In genomic region chr9:129491486-129491855, GRCh38 we compare ENCODE assay signal across 8 cellular contexts.
DNase-seq lines count a peak whose midpoint lies in the region; ATAC-seq and TF ChIP-seq lines count a peak whose summit lies in the region.

No MANE protein-coding gene starts in this region.

- no peaks in the 10 kb centered on the region for H3K36me3 Mint-ChIP-seq in activated naive CD4-positive, alpha-beta T cell treated with anti-CD3 and anti-CD28 coated beads, Interleukin-2, amount 50 U/mL, for 24 hours
- no peaks in the 10 kb centered on the region for H3K36me3 Mint-ChIP-seq in nephron progenitor cell (ENCODE audit: low read depth)

- no peak for DNase-seq in activated naive CD4-positive, alpha-beta T cell (lab: John Stamatoyannopoulos, UW)
- DNase-seq in effector memory CD4-positive, alpha-beta T cell = no peak
- DNase-seq in nephron progenitor cell = no peak
- no peak for DNase-seq in AG20443 (ENCODE audit: low spot score)
- no peak for DNase-seq in germinal center (ENCODE audit: low spot score)
- DNase-seq in islet precursor cell = no peak

- H3K27me3 Mint-ChIP-seq in activated naive CD4-positive, alpha-beta T cell treated with anti-CD3 and anti-CD28 coated beads, Interleukin-2, amount 50 U/mL, for 24 hours = no peaks in the 10 kb centered on the region
- peaks cover 11% of the 10 kb centered on the region for H3K27me3 Mint-ChIP-seq in nephron progenitor cell (ENCODE audit: low read depth, poor library complexity)

- H3K27ac ChIP-seq in effector memory CD4-positive, alpha-beta T cell (ENCODE audit: insufficient read depth, low read length, poor library complexity, severe bottlenecking) = peak overlapping the region; percentile 98

- H3K9me3 Mint-ChIP-seq in activated naive CD4-positive, alpha-beta T cell treated with anti-CD3 and anti-CD28 coated beads, Interleukin-2, amount 50 U/mL, for 24 hours = no peaks in the 10 kb centered on the region
- H3K9me3 Mint-ChIP-seq in nephron progenitor cell = no peaks in the 10 kb centered on the region

- H3K36me3 ChIP-seq in effector memory CD4-positive, alpha-beta T cell (ENCODE audit: control insufficient read depth, insufficient read depth, low read length) = no peaks in the 10 kb centered on the region

- H3K27ac Mint-ChIP-seq in activated naive CD4-positive, alpha-beta T cell treated with anti-CD3 and anti-CD28 coated beads, Interleukin-2, amount 50 U/mL, for 24 hours = no peak overlapping the region
- peak overlapping the region; percentile 29 for H3K27ac Mint-ChIP-seq in nephron progenitor cell

- H3K27me3 ChIP-seq in effector memory CD4-positive, alpha-beta T cell (replicated peaks; ENCODE audit: control insufficient read depth, insufficient read depth, low read length, poor library complexity, severe bottlenecking) = no peaks in the 10 kb centered on the region

- no peaks in the 10 kb centered on the region for H3K9me3 ChIP-seq in effector memory CD4-positive, alpha-beta T cell (ENCODE audit: control insufficient read depth, low read length)

- peaks cover 61% of the 10 kb centered on the region for H3K4me1 ChIP-seq in effector memory CD4-positive, alpha-beta T cell (ENCODE audit: control insufficient read depth, insufficient read depth, low read length, poor library complexity, severe bottlenecking)

- no peak for TF ChIP-seq CTCF in nephron progenitor cell (IDR thresholded peaks at IDR 0.05)

- H3K4me3 ChIP-seq in effector memory CD4-positive, alpha-beta T cell (ENCODE audit: insufficient read depth, low read depth, low read length, poor library complexity, severe bottlenecking) = no peak overlapping the region

- peaks cover 53% of the 10 kb centered on the region for H3K4me1 Mint-ChIP-seq in activated naive CD4-positive, alpha-beta T cell treated with anti-CD3 and anti-CD28 coated beads, Interleukin-2, amount 50 U/mL, for 24 hours
- peaks cover 84% of the 10 kb centered on the region for H3K4me1 Mint-ChIP-seq in nephron progenitor cell

- peak overlapping the region; percentile 90 for H3K4me3 Mint-ChIP-seq in activated naive CD4-positive, alpha-beta T cell treated with anti-CD3 and anti-CD28 coated beads, Interleukin-2, amount 50 U/mL, for 24 hours
- no peak overlapping the region for H3K4me3 Mint-ChIP-seq in nephron progenitor cell

- no peak for ATAC-seq in HG03196 (IDR thresholded peaks at IDR 0.05; ENCODE audit: unreplicated experiment)
